Comparison of ENCODE assay signal across 8 cellular contexts in genomic region chr14:61477845-61478438, GRCh38.
DNase-seq lines count a peak whose midpoint lies in the region; ATAC-seq and TF ChIP-seq lines count a peak whose summit lies in the region.

No MANE protein-coding gene starts in this region.

- H3K27me3 Mint-ChIP-seq in activated T-cell treated with anti-CD3 and anti-CD28 coated beads, Interleukin-2, amount 50 U/mL, for 4 hours (ENCODE audit: low read depth): no peaks in the 10 kb centered on the region
- no peaks in the 10 kb centered on the region for H3K27me3 Mint-ChIP-seq in stimulated activated memory B cell treated with anti-CD40 and anti-IgM and Interleukin-4, amounts not matched to agents 10 μg/mL and 1 μg/mL and 100 μg/mL, for 72 hours
- peaks cover 2% of the 10 kb centered on the region for H3K27me3 Mint-ChIP-seq in endodermal cell (ENCODE audit: insufficient read depth)

- peaks cover 87% of the 10 kb centered on the region for H3K4me1 ChIP-seq in left ventricle myocardium inferior
- no peaks in the 10 kb centered on the region for H3K4me1 ChIP-seq in endodermal cell (ENCODE audit: control insufficient read depth, insufficient read depth, low read length)

- H3K9me3 Mint-ChIP-seq in activated T-cell treated with anti-CD3 and anti-CD28 coated beads, Interleukin-2, amount 50 U/mL, for 4 hours: peaks cover 3% of the 10 kb centered on the region
- H3K9me3 Mint-ChIP-seq in stimulated activated memory B cell treated with anti-CD40 and anti-IgM and Interleukin-4, amounts not matched to agents 10 μg/mL and 1 μg/mL and 100 μg/mL, for 72 hours: no peaks in the 10 kb centered on the region
- no peaks in the 10 kb centered on the region for H3K9me3 Mint-ChIP-seq in endodermal cell

- peak; percentile 24 for ATAC-seq in HG02759 (IDR thresholded peaks at IDR 0.05; ENCODE audit: unreplicated experiment)
- ATAC-seq in activated T-cell treated with anti-CD3 and anti-CD28 coated beads, Interleukin-2, amount 50 U/mL, for 4 hours: no peak
- no peak for ATAC-seq in stimulated activated memory B cell treated with anti-CD40 and anti-IgM and Interleukin-4, amounts not matched to agents 10 μg/mL and 1 μg/mL and 100 μg/mL, for 72 hours
- no peak for ATAC-seq in GM21367 (IDR thresholded peaks at IDR 0.05; ENCODE audit: unreplicated experiment)

- CTCF ChIA-PET in AG04450 (lab: Charles Lee): no interaction called here

- POLR2A ChIA-PET in AG04450 (lab: Yijun Ruan, JAX): interaction anchor here (0.6 to 1.7 kb wide), 4 partner anchors 95 to 312 kb away, joined by 3 to 7 read pairs (median 4); partner anchors contain the start of gene HIF1A

- peak overlapping the region; percentile 98 for H3K27ac Mint-ChIP-seq in stimulated activated memory B cell treated with anti-CD40 and anti-IgM and Interleukin-4, amounts not matched to agents 10 μg/mL and 1 μg/mL and 100 μg/mL, for 72 hours
- H3K27ac Mint-ChIP-seq in endodermal cell: no peak overlapping the region

- WGBS in endodermal cell (ENCODE audit: insufficient coverage in 1 of 2, insufficient read length in 1 of 2), 2 experiments: 88 to 92% methylated on average over 4 to 7 of the region's 7 CpGs

- no peak for TF ChIP-seq CTCF in AG04450 (IDR thresholded peaks at IDR 0.05; ENCODE audit: low read depth, low read length)
- TF ChIP-seq CTCF in left ventricle myocardium inferior (IDR thresholded peaks at IDR 0.05; ENCODE audit: borderline replicate concordance): no peak
- no peak for TF ChIP-seq CTCF in endodermal cell (conservative IDR thresholded peaks at IDR 0.05)

- H3K4me3 ChIP-seq in AG04450 (ENCODE audit: low read depth, low read length) (no peak overlapping the region), left ventricle myocardium inferior (no peak overlapping the region), endodermal cell (ENCODE audit: low read length) (no peak overlapping the region)

- peak overlapping the region; percentile 61 for H3K4me3 Mint-ChIP-seq in activated T-cell treated with anti-CD3 and anti-CD28 coated beads, Interleukin-2, amount 50 U/mL, for 4 hours
- H3K4me3 Mint-ChIP-seq in stimulated activated memory B cell treated with anti-CD40 and anti-IgM and Interleukin-4, amounts not matched to agents 10 μg/mL and 1 μg/mL and 100 μg/mL, for 72 hours: peak overlapping the region; percentile 65
- no peak overlapping the region for H3K4me3 Mint-ChIP-seq in endodermal cell

- no peaks in the 10 kb centered on the region for H3K27me3 ChIP-seq in AG04450 (ENCODE audit: control insufficient read depth, insufficient read depth, low read length)
- H3K27me3 ChIP-seq in left ventricle myocardium inferior (ENCODE audit: low read depth): no peaks in the 10 kb centered on the region
- H3K27me3 ChIP-seq in endodermal cell (ENCODE audit: control insufficient read depth, insufficient read depth, low read length, poor library complexity, severe bottlenecking): no peaks in the 10 kb centered on the region

- H3K36me3 Mint-ChIP-seq in activated T-cell treated with anti-CD3 and anti-CD28 coated beads, Interleukin-2, amount 50 U/mL, for 4 hours (ENCODE audit: insufficient read depth): peaks cover 34% of the 10 kb centered on the region
- H3K36me3 Mint-ChIP-seq in stimulated activated memory B cell treated with anti-CD40 and anti-IgM and Interleukin-4, amounts not matched to agents 10 μg/mL and 1 μg/mL and 100 μg/mL, for 72 hours: no peaks in the 10 kb centered on the region
- no peaks in the 10 kb centered on the region for H3K36me3 Mint-ChIP-seq in endodermal cell (ENCODE audit: low read depth)

- H3K4me1 Mint-ChIP-seq in activated T-cell treated with anti-CD3 and anti-CD28 coated beads, Interleukin-2, amount 50 U/mL, for 4 hours (ENCODE audit: low read depth): peaks cover 92% of the 10 kb centered on the region
- peaks cover 74% of the 10 kb centered on the region for H3K4me1 Mint-ChIP-seq in stimulated activated memory B cell treated with anti-CD40 and anti-IgM and Interleukin-4, amounts not matched to agents 10 μg/mL and 1 μg/mL and 100 μg/mL, for 72 hours
- H3K4me1 Mint-ChIP-seq in endodermal cell: no peaks in the 10 kb centered on the region

- no peak overlapping the region for H3K9ac ChIP-seq in endodermal cell (ENCODE audit: extremely low read depth, low read length, poor library complexity, severe bottlenecking)

- no peaks in the 10 kb centered on the region; the same call in 1 of the 2 replicates for H3K9me3 ChIP-seq in AG04450 (ENCODE audit: control insufficient read depth, insufficient read depth, low read length)
- no peaks in the 10 kb centered on the region for H3K9me3 ChIP-seq in left ventricle myocardium inferior (replicated peaks)
- H3K9me3 ChIP-seq in endodermal cell (ENCODE audit: control insufficient read depth, low read length): no peaks in the 10 kb centered on the region

- H3K36me3 ChIP-seq in left ventricle myocardium inferior (no peaks in the 10 kb centered on the region), endodermal cell (ENCODE audit: control insufficient read depth, insufficient read depth, low read length) (no peaks in the 10 kb centered on the region)

- DNase-seq in AG04450 (ENCODE audit: low read depth, low spot score): no peak
- DNase-seq in activated T-cell treated with anti-CD3 and anti-CD28 coated beads, Interleukin-2, amount 50 U/mL, for 4 hours: no peak
- DNase-seq in left ventricle myocardium inferior: peak; percentile 79
- no peak for DNase-seq in iPS-NIHi11 (ENCODE audit: low spot score)
- no peak for DNase-seq in endodermal cell

- intact Hi-C loops in left ventricle myocardium inferior (cut with micrococcal nuclease): no loop called here

- H3K27ac ChIP-seq in AG04450 (ENCODE audit: low read depth, low read length) (peak overlapping the region; percentile 81), left ventricle myocardium inferior (replicated peaks) (peak overlapping the region; percentile 90), endodermal cell (ENCODE audit: low read depth, low read length) (no peak overlapping the region)
